In genomic region chr10:77586719-77587423, GRCh38 we compare ENCODE assay signal across 11 cellular contexts. TPM values are rescaled to one million over a fixed set of nuclear protein-coding genes. Genes with fewer than 3 reads are reported as not detected.
DNase-seq lines count a peak whose midpoint lies in the region; ATAC-seq and TF ChIP-seq lines count a peak whose summit lies in the region.
"Had no signal": no experiment of that assay in that cellular context is flagged by ENCODE, and none has a peak within 500 bp of the region (broad histone marks: within the 10 kb centered on the region; RNA-seq: fewer than 3 reads in every experiment).

No MANE protein-coding gene starts in this region.

- DNase-seq in GM23248 (peak; percentile 96), RWPE1 (ENCODE audit: low spot score) (peak; percentile 56), fibroblast of the aortic adventitia (ENCODE audit: low read depth) (peak; percentile 63), GM10266 (ENCODE audit: extremely low spot score) (no peak), NCI-H82 treated with DMSO at 0.1 percent for 48 hours (lab: John Stamatoyannopoulos, UW; ENCODE audit: unreplicated experiment) (no peak), OCI-LY7 (ENCODE audit: low spot score) (no peak)
- DNase-seq: activated effector memory CD4-positive, alpha-beta T cell treated with anti-CD3 and anti-CD28 coated beads, Interleukin-2, amount 50 U/mL, for 16 hours; NCI-H2081 treated with DMSO at 0.1 percent for 48 hours had no signal

- POLR2A ChIA-PET in RWPE1 (lab: Yijun Ruan, JAX; ENCODE audit: low non-redundant PET), result no interaction called here
- POLR2A ChIA-PET in OCI-LY7 (lab: Charles Lee), result no interaction called here

- peak overlapping the region; percentile 66 for H3K9ac ChIP-seq in GM23248
- peak overlapping the region; percentile 36 for H3K9ac ChIP-seq in skeletal muscle satellite cell (ENCODE audit: low read depth, low read length)
- H3K9ac ChIP-seq: neural progenitor cell had no signal

- H3K4me1 ChIP-seq in GM23248 (ENCODE audit: insufficient read depth) (peaks cover 21% of the 10 kb centered on the region), skeletal muscle satellite cell (ENCODE audit: control insufficient read depth, insufficient read depth, low read length) (peaks cover 31% of the 10 kb centered on the region), OCI-LY7 (ENCODE audit: insufficient read depth, low read length, poor library complexity, severe bottlenecking) (no peaks in the 10 kb centered on the region)

- H3K4me2 ChIP-seq in GM23248 (ENCODE audit: unreplicated experiment), result peak overlapping the region; percentile 41
- peak overlapping the region; percentile 52 for H3K4me2 ChIP-seq in skeletal muscle satellite cell (ENCODE audit: low read length)
- no peak overlapping the region for H3K4me2 ChIP-seq in OCI-LY7 (ENCODE audit: low read length)
- H3K4me2 ChIP-seq: neural progenitor cell had no signal

- no peak for ATAC-seq in HG03520 (IDR thresholded peaks at IDR 0.05; ENCODE audit: unreplicated experiment)

- H3K27me3 ChIP-seq in GM23248 (replicated peaks; ENCODE audit: insufficient read depth), result no peaks in the 10 kb centered on the region
- no peaks in the 10 kb centered on the region for H3K27me3 ChIP-seq in skeletal muscle satellite cell (ENCODE audit: control insufficient read depth, insufficient read depth, low read length)
- H3K27me3 ChIP-seq: neural progenitor cell had no signal

- CTCF ChIA-PET in RWPE1 (lab: Yijun Ruan, JAX), result interaction anchor here (1.2 kb wide), 1 partner anchor 82 kb away, joined by 4 read pairs; no protein-coding TSS in a partner anchor
- CTCF ChIA-PET in OCI-LY7 (lab: Charles Lee; ENCODE audit: unreplicated experiment), result no interaction called here

- no peaks in the 10 kb centered on the region for H3K9me2 ChIP-seq in GM23248 (ENCODE audit: insufficient read depth)
- no peaks in the 10 kb centered on the region for H3K9me2 ChIP-seq in OCI-LY7 (ENCODE audit: insufficient read depth, low read length)

- H3K9me3 ChIP-seq in GM23248 (ENCODE audit: low read depth) (no peaks in the 10 kb centered on the region), skeletal muscle satellite cell (replicated peaks; ENCODE audit: low read length) (no peaks in the 10 kb centered on the region), OCI-LY7 (ENCODE audit: low read length) (no peaks in the 10 kb centered on the region)

- H3K4me3 ChIP-seq in GM23248, result peak overlapping the region; percentile 14; the same call in 1 of the 2 replicates
- H3K4me3 ChIP-seq in fibroblast of the aortic adventitia (ENCODE audit: low read depth, low read length), result no peak overlapping the region
- H3K4me3 ChIP-seq in skeletal muscle satellite cell (ENCODE audit: low read length), result no peak overlapping the region
- no peak overlapping the region for H3K4me3 ChIP-seq in OCI-LY7 (ENCODE audit: low read depth, low read length, poor library complexity, severe bottlenecking)
- H3K4me3 ChIP-seq: neural progenitor cell had no signal

- in situ Hi-C loops in GM23248 (cut with MboI), result no loop called here

- TF ChIP-seq CTCF in RWPE1 (conservative IDR thresholded peaks at IDR 0.05; ENCODE audit: low read depth) (no peak; the same call in 1 of the 2 replicates), fibroblast of the aortic adventitia (IDR thresholded peaks at IDR 0.05; ENCODE audit: insufficient read depth, low read length) (no peak), GM10266 (IDR thresholded peaks at IDR 0.05; ENCODE audit: control insufficient read depth, insufficient read depth, low read depth, missing control alignments) (no peak), OCI-LY7 (conservative IDR thresholded peaks at IDR 0.05; ENCODE audit: low read length) (no peak)

- H4K20me1 ChIP-seq in GM23248 (ENCODE audit: insufficient read depth), result no peaks in the 10 kb centered on the region
- no peaks in the 10 kb centered on the region for H4K20me1 ChIP-seq in OCI-LY7 (ENCODE audit: insufficient read depth, low read length)

- no TSS peak for BruUV-seq in OCI-LY7 (replicated peaks; lab: Mats Ljungman, UMichigan)

- H3K79me2 ChIP-seq in GM23248 (ENCODE audit: insufficient read depth) (peaks cover 20% of the 10 kb centered on the region), OCI-LY7 (ENCODE audit: insufficient read depth, low read depth, low read length) (no peaks in the 10 kb centered on the region)

- H3K36me3 ChIP-seq in GM23248 (ENCODE audit: low read depth) (no peaks in the 10 kb centered on the region), skeletal muscle satellite cell (ENCODE audit: insufficient read depth, low read length) (no peaks in the 10 kb centered on the region), OCI-LY7 (ENCODE audit: insufficient read depth, low read length) (no peaks in the 10 kb centered on the region)
- H3K36me3 ChIP-seq: neural progenitor cell had no signal

- intact Hi-C loops in OCI-LY7 (cut with micrococcal nuclease; ENCODE audit: unreplicated experiment), result no loop called here

- peak overlapping the region; percentile 63 for H2AFZ ChIP-seq in GM23248
- no peak overlapping the region for H2AFZ ChIP-seq in OCI-LY7 (ENCODE audit: low read length)
- H2AFZ ChIP-seq: neural progenitor cell had no signal

- 45 to 48% methylated on average over 7 of the region's 7 CpGs for WGBS in GM23248 (ENCODE audit: low coverage in 1 of 2, low lambda C conversion rate in 2 of 2, missing lambda C conversion rate in 2 of 2), 2 experiments

- peak overlapping the region; percentile 86 for H3K27ac ChIP-seq in GM23248
- peak overlapping the region; percentile 73 for H3K27ac ChIP-seq in RWPE1
- H3K27ac ChIP-seq in OCI-LY7 (ENCODE audit: low read depth, low read length, poor library complexity, severe bottlenecking), result no peak overlapping the region
- H3K27ac ChIP-seq: neural progenitor cell had no signal

- peaks cover 14% of the 10 kb centered on the region; the same call in 1 of the 2 replicates for H3F3A ChIP-seq in GM23248 (ENCODE audit: insufficient read depth)

RNA-seq across cellular contexts. Expression of gene KCNMA1, which starts 50.7 kb away (rescaled TPM):
- total RNA-seq in GM23248 (2014; rRNA removed; shearing (Covaris generic)), result 14.2 and 18.6 TPM in 2 replicates
- 24.8 and 25.1 TPM in 2 replicates for polyA plus RNA-seq in GM23248 (2016; fragmentation: Nextera tagmentation; extraction: Ambion mirVana)
- 40.1 and 106 TPM in 2 replicates for total RNA-seq in fibroblast of the aortic adventitia (ENCODE audit: low replicate concordance)
- total RNA-seq in skeletal muscle satellite cell (2012; rRNA removed), result 34.5 and 72.3 TPM in 2 replicates
- total RNA-seq in OCI-LY7 (2014; rRNA removed; shearing (Covaris generic)), result not detected in 2 replicates
- not detected in 2 replicates for total RNA-seq in OCI-LY7 (2022)

Comparison
In these comparisons a context has a peak if more than half of its experiments do, and no peak if none do; other contexts are left out.
1. DNase-seq: peak in GM23248 (single experiment), RWPE1 (single experiment) and fibroblast of the aortic adventitia (single experiment); none in GM10266 (single experiment), NCI-H82 treated with DMSO at 0.1 percent for 48 hours (single experiment) and OCI-LY7 (single experiment).
2. RNA of gene KCNMA1, which starts 50.7 kb away (total RNA-seq): 40.1 to 106 TPM in fibroblast of the aortic adventitia and 14.2 to 18.6 TPM in GM23248; not detected in OCI-LY7; every median in the first group is over 10 times any median in the second.